In genomic region chr2:202265467-202266277, GRCh38 we compare ENCODE assay signal across 8 cellular contexts. TPM values are rescaled to one million over a fixed set of nuclear protein-coding genes. Genes with fewer than 3 reads are reported as not detected.
DNase-seq lines count a peak whose midpoint lies in the region; ATAC-seq and TF ChIP-seq lines count a peak whose summit lies in the region.

NOP58 (plus strand) TSS chr2:202265763; CDS start chr2:202265942, 179 bp downstream.

- TF ChIP-seq POLR2A in suprapubic skin (IDR thresholded peaks at IDR 0.05) = peak; percentile 93 to 95

- TF ChIP-seq CTCF in SK-N-SH (IDR thresholded peaks at IDR 0.05) (no peak), suprapubic skin (IDR thresholded peaks at IDR 0.05) (no peak)

- H3K9me3 ChIP-seq in SK-N-SH (no peaks in the 10 kb centered on the region), suprapubic skin (no peaks in the 10 kb centered on the region)

- 1% methylated on average over 43 of the region's 54 CpGs for WGBS in SK-N-SH (ENCODE audit: low lambda C conversion rate)
- under 1% methylated on average over 44 of the region's 54 CpGs for WGBS in suprapubic skin

- TF ChIP-seq RAD21 in SK-N-SH (IDR thresholded peaks at IDR 0.05; ENCODE audit: low read length) = no peak

- peak within 1 kb of the TSS; percentile 99 for H2AFZ ChIP-seq in SK-N-SH (ENCODE audit: low read depth)

- CTCF ChIA-PET in SK-N-SH (lab: Yijun Ruan, JAX) = no interaction called here

- peak within 1 kb of the TSS; percentile 81 for H3K4me2 ChIP-seq in SK-N-SH

- H3K4me3 ChIP-seq in SK-N-SH (ENCODE audit: low read depth in 2 of 2, low read length in 1 of 2) (peak within 1 kb of the TSS; percentile 76 to 96), suprapubic skin (peak within 1 kb of the TSS; percentile 79)

- peak within 1 kb of the TSS; percentile 99 for H3K9ac ChIP-seq in SK-N-SH

- H3K4me1 ChIP-seq in SK-N-SH (ENCODE audit: control insufficient read depth in 1 of 2, insufficient read depth in 2 of 2, low read depth in 1 of 2, low read length in 1 of 2) (peaks cover 3 to 14% of the 10 kb centered on the region in 2 experiments; a peak in 3 of 4 replicates), suprapubic skin (peaks cover 23% of the 10 kb centered on the region)

- no peaks in the 10 kb centered on the region for H3K36me3 ChIP-seq in SK-N-SH (replicated peaks in 1 of 2; ENCODE audit: control insufficient read depth in 1 of 2, insufficient read depth in 2 of 2, low read length in 1 of 2)
- H3K36me3 ChIP-seq in suprapubic skin = no peaks in the 10 kb centered on the region

- peaks cover 52% of the 10 kb centered on the region for H3K79me2 ChIP-seq in SK-N-SH (ENCODE audit: insufficient read depth)

- peaks cover 44% of the 10 kb centered on the region for H4K20me1 ChIP-seq in SK-N-SH (ENCODE audit: insufficient read depth)

- H3K9me2 ChIP-seq in SK-N-SH = no peaks in the 10 kb centered on the region

- POLR2A ChIA-PET in SK-N-SH (lab: Yijun Ruan, JAX) = interaction anchor here (0.8 to 1.6 kb wide), 2 partner anchors 10 to 27 kb away, joined by 3 to 4 read pairs; partner anchors contain the start of gene SUMO1

- peak in 1 of 2 experiments; percentile 66; a peak in 2 of 4 replicates for TF ChIP-seq EP300 in SK-N-SH (IDR thresholded peaks at IDR 0.05; ENCODE audit: borderline replicate concordance in 1 of 2, low read depth in 1 of 2, low read length in 1 of 2)
- no peak for TF ChIP-seq EP300 in suprapubic skin (IDR thresholded peaks at IDR 0.05)

- no peaks in the 10 kb centered on the region for H3K27me3 ChIP-seq in SK-N-SH (ENCODE audit: insufficient read depth)
- no peaks in the 10 kb centered on the region for H3K27me3 ChIP-seq in suprapubic skin

- peak; percentile 90 for ATAC-seq in HG02571 (IDR thresholded peaks at IDR 0.05; ENCODE audit: unreplicated experiment)

- H3K27ac ChIP-seq in SK-N-SH (ENCODE audit: low read depth in 2 of 2, low read length in 1 of 2) = peak within 1 kb of the TSS; percentile 85 to 98
- peak within 1 kb of the TSS; percentile 97 for H3K27ac ChIP-seq in suprapubic skin

- DNase-seq in GM04504 (ENCODE audit: low read depth) = peak; percentile 89
- DNase-seq in NCI-H1048 (lab: John Stamatoyannopoulos, UW) = peak; percentile 93
- peak; percentile 86 for DNase-seq in SK-N-SH
- peak; percentile 89 for DNase-seq in activated naive CD4-positive, alpha-beta T cell treated with anti-CD3 and anti-CD28 coated beads, Interleukin-2, amount 50 U/mL, for 16 hours
- DNase-seq in globus pallidus (ENCODE audit: low spot score) = peak; percentile 95
- peak; percentile 49 to 96 (median 90) for DNase-seq in nucleus accumbens (lab: John Stamatoyannopoulos, UW)
- peak; percentile 93 to 94 for DNase-seq in suprapubic skin (ENCODE audit: low spot score in 2 of 2)

- peaks cover 9% of the 10 kb centered on the region for H3F3A ChIP-seq in SK-N-SH (replicated peaks; ENCODE audit: insufficient read depth)

TF ChIP-seq in SK-N-SH, 30 proteins besides CTCF, POLR2A, EP300 and RAD21:
- TF ChIP-seq USF1 (IDR thresholded peaks at IDR 0.05; ENCODE audit: borderline replicate concordance, low read depth) (no peak), ELF1 (IDR thresholded peaks at IDR 0.05) (peak; percentile 53; the same call in 1 of the 2 replicates), YY1 (IDR thresholded peaks at IDR 0.05; ENCODE audit: low read depth) (peak; percentile 89), RFX5 (IDR thresholded peaks at IDR 0.05; ENCODE audit: low read length) (no peak), EZH2phosphoT487 (IDR thresholded peaks at IDR 0.05; ENCODE audit: borderline replicate concordance, low read depth) (no peak), MAX (IDR thresholded peaks at IDR 0.05; ENCODE audit: low read depth) (peak; percentile 87), RCOR1 (IDR thresholded peaks at IDR 0.05; ENCODE audit: low read length) (no peak), MXI1 (IDR thresholded peaks at IDR 0.05; ENCODE audit: low read depth, low read length) (peak; percentile 95), TAF1 (IDR thresholded peaks at IDR 0.05; ENCODE audit: borderline replicate concordance, low read depth, low read length) (peak; percentile 90; the same call in 1 of the 2 replicates), POLR2AphosphoS5 (IDR thresholded peaks at IDR 0.05; ENCODE audit: low read depth, low read length) (peak; percentile 99), GATA2 (CRISPR knock-in tag; IDR thresholded peaks at IDR 0.05) (peak; percentile 15; the same call in 1 of the 2 replicates), GABPA (IDR thresholded peaks at IDR 0.05; ENCODE audit: low read depth) (peak; percentile 91), ZBTB33 (IDR thresholded peaks at IDR 0.05; ENCODE audit: borderline replicate concordance, low read depth) (peak; percentile 95), SMC3 (IDR thresholded peaks at IDR 0.05; ENCODE audit: low read depth, low read length) (no peak), JUND (IDR thresholded peaks at IDR 0.05) (no peak), PBX3 (IDR thresholded peaks at IDR 0.05) (0 out of 2 replicates have a peak, but pooled peaks have one; percentile 15), CHD2 (IDR thresholded peaks at IDR 0.05; ENCODE audit: low read length, partially characterized antibody) (peak; percentile 98), SIN3A (IDR thresholded peaks at IDR 0.05; ENCODE audit: borderline replicate concordance, low read depth, low read length) (peak; percentile 87; the same call in 1 of the 2 replicates), REST (IDR thresholded peaks at IDR 0.05; ENCODE audit: low read depth, low read length) (peak; percentile 63; the same call in 1 of the 2 replicates), NRF1 (IDR thresholded peaks at IDR 0.05; ENCODE audit: low read depth, low read length) (no peak)

RNA-seq across cellular contexts. Expression of gene NOP58, which starts in this region (rescaled TPM):
- polyA plus RNA-seq in SK-N-SH (2012; rRNA removed) = 37.4 and 46.3 TPM in 2 replicates
- polyA plus RNA-seq in SK-N-SH (2012; cell fraction: cytosol; rRNA removed) = 47.6 and 58.6 TPM in 2 replicates
- 61.9 and 76.4 TPM in 2 replicates for polyA plus RNA-seq in SK-N-SH (2012; cell fraction: nucleus; rRNA removed)
- total RNA-seq in suprapubic skin = 10 to 100 TPM; 48.0 to 96.9 (median 56.8) TPM

Comparison
In these comparisons a context has a peak if more than half of its experiments do, and no peak if none do; other contexts are left out.
1. Peak in every context shown above with its lines: DNase-seq, ATAC-seq, H3K4me3 ChIP-seq and H3K27ac ChIP-seq.